In the genomic region with DNA sequence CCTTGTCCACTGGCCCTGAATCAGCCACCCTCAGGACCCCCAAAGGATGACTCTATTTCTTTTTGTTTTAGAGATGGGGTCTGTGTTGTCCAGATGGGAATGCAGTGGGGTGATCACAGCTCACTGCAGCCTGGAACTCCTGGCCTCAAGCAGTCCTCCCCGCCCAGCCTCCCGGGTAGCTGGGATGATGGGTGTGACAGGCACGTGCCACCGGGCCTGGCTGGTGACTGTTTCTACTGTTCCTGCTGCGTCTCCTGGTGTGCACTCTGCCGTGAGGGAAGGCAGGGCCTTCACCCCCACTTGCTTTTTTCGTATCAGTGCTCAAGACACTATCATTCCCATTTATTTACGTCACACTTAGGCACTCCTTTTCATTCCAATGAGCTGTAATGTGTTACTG, we compare ENCODE assay signal across 2 cellular contexts.
TF ChIP-seq lines count a peak whose summit lies in the region.

No MANE protein-coding gene starts in this region.

TF ChIP-seq in K562, 482 proteins besides CTCF, POLR2A, EP300 and RAD21:
- TF ChIP-seq ZNF766 (CRISPR knock-in tag; conservative IDR thresholded peaks at IDR 0.05) (no peak), XRCC4 (IDR thresholded peaks at IDR 0.05; ENCODE audit: extremely low read depth, insufficient read depth, insufficient read length) (no peak), MYC (IDR thresholded peaks at IDR 0.05; ENCODE audit: low read depth, low read length) (no peak), MYC (CRISPR knock-in tag; IDR thresholded peaks at IDR 0.05; ENCODE audit: borderline replicate concordance, low read depth) (no peak), BMI1 (IDR thresholded peaks at IDR 0.05; ENCODE audit: low read length) (no peak), GABPB2 (CRISPR knock-in tag; conservative IDR thresholded peaks at IDR 0.05) (no peak), KLF10 (CRISPR knock-in tag; IDR thresholded peaks at IDR 0.05) (no peak), BHLHE40 (IDR thresholded peaks at IDR 0.05; ENCODE audit: low read length) (peak; percentile 62), SIN3A (IDR thresholded peaks at IDR 0.05; ENCODE audit: borderline replicate concordance in 2 of 2, control insufficient read depth in 1 of 2, low read depth in 2 of 2, low read length in 2 of 2) (no peak), NEUROD1 (IDR thresholded peaks at IDR 0.05; ENCODE audit: borderline replicate concordance, low read depth, low read length, partially characterized antibody) (no peak), FOXA1 (IDR thresholded peaks at IDR 0.05; ENCODE audit: borderline replicate concordance) (no peak), ZNF830 (CRISPR knock-in tag; IDR thresholded peaks at IDR 0.05) (no peak), ZNF263 (CRISPR knock-in tag; IDR thresholded peaks at IDR 0.05; ENCODE audit: borderline replicate concordance) (0 out of 2 replicates have a peak, but pooled peaks have one; percentile 19), ZNF174 (CRISPR knock-in tag; IDR thresholded peaks at IDR 0.05) (no peak), NCOA2 (IDR thresholded peaks at IDR 0.05; ENCODE audit: partially characterized antibody in 2 of 2) (no peak), PHB2 (IDR thresholded peaks at IDR 0.05; ENCODE audit: low read depth) (no peak)
- TF ChIP-seq, protein P1, sequence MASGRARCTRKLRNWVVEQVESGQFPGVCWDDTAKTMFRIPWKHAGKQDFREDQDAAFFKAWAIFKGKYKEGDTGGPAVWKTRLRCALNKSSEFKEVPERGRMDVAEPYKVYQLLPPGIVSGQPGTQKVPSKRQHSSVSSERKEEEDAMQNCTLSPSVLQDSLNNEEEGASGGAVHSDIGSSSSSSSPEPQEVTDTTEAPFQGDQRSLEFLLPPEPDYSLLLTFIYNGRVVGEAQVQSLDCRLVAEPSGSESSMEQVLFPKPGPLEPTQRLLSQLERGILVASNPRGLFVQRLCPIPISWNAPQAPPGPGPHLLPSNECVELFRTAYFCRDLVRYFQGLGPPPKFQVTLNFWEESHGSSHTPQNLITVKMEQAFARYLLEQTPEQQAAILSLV (tag; IDR thresholded peaks at IDR 0.05): no peak

TF ChIP-seq in H1, 55 proteins besides CTCF, POLR2A, EP300 and RAD21:
- TF ChIP-seq EGR1 (IDR thresholded peaks at IDR 0.05; ENCODE audit: borderline replicate concordance, low read depth, low read length) (no peak), BCL11A (IDR thresholded peaks at IDR 0.05; ENCODE audit: low read depth in 2 of 2, low read length in 2 of 2) (no peak), BRCA1 (IDR thresholded peaks at IDR 0.05; ENCODE audit: low read depth, low read length) (no peak), ZNF274 (IDR thresholded peaks at IDR 0.05; ENCODE audit: borderline replicate concordance, extremely low read depth, low read length) (no peak), KDM5A (IDR thresholded peaks at IDR 0.05; ENCODE audit: low read length) (no peak), SP2 (IDR thresholded peaks at IDR 0.05; ENCODE audit: low read length) (no peak), RBBP5 (IDR thresholded peaks at IDR 0.05; ENCODE audit: borderline replicate concordance, low read depth, low read length) (no peak), SP1 (IDR thresholded peaks at IDR 0.05; ENCODE audit: low read depth, low read length) (no peak), SIRT6 (IDR thresholded peaks at IDR 0.05; ENCODE audit: low read length) (no peak), KDM4A (IDR thresholded peaks at IDR 0.05; ENCODE audit: low read depth, low read length, severe bottlenecking) (no peak), HDAC6 (IDR thresholded peaks at IDR 0.05; ENCODE audit: low read depth, low read length) (no peak), EZH2 (IDR thresholded peaks at IDR 0.05; ENCODE audit: low read depth, low read length, severe bottlenecking) (no peak), TCF12 (IDR thresholded peaks at IDR 0.05; ENCODE audit: low read depth, low read length) (no peak), GABPA (IDR thresholded peaks at IDR 0.05; ENCODE audit: borderline replicate concordance, insufficient read depth, low read length) (no peak), FOSL1 (IDR thresholded peaks at IDR 0.05; ENCODE audit: insufficient read depth, low read depth, low read length) (no peak), HDAC2 (IDR thresholded peaks at IDR 0.05; ENCODE audit: borderline replicate concordance in 1 of 2, low read depth in 2 of 2, low read length in 2 of 2) (no peak)
- TF ChIP-seq, protein P2, sequence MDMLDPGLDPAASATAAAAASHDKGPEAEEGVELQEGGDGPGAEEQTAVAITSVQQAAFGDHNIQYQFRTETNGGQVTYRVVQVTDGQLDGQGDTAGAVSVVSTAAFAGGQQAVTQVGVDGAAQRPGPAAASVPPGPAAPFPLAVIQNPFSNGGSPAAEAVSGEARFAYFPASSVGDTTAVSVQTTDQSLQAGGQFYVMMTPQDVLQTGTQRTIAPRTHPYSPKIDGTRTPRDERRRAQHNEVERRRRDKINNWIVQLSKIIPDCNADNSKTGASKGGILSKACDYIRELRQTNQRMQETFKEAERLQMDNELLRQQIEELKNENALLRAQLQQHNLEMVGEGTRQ (IDR thresholded peaks at IDR 0.05; ENCODE audit: low read length): no peak
